Comparison of ENCODE assay signal across 9 cellular contexts in genomic region chr11:121722431-121723256, GRCh38.
DNase-seq lines count a peak whose midpoint lies in the region; ATAC-seq, FAIRE-seq and TF ChIP-seq lines count a peak whose summit lies in the region.
"Had no signal": no experiment of that assay in that cellular context is flagged by ENCODE, and none has a peak within 500 bp of the region (broad histone marks: within the 10 kb centered on the region; RNA-seq: fewer than 3 reads in every experiment).

No MANE protein-coding gene starts in this region.

- no TSS peak for BruUV-seq in HepG2 (replicated peaks; lab: Mats Ljungman, UMichigan)

- H3K27me3 ChIP-seq in ectodermal cell (ENCODE audit: control insufficient read depth, insufficient read depth, low read length, poor library complexity, severe bottlenecking) (peaks cover 3% of the 10 kb centered on the region), HepG2 (ENCODE audit: control insufficient read depth in 1 of 2, insufficient read depth in 2 of 2, low read length in 2 of 2) (no peaks in the 10 kb centered on the region; a peak in 3 of 5 replicates)

- no peak overlapping the region for H3K27ac Mint-ChIP-seq in stimulated activated naive CD8-positive, alpha-beta T cell treated with anti-CD3 and anti-CD28 coated beads, Interleukin-15, amount 100 ng/mL, for 72 hours
- no peak overlapping the region for H3K27ac Mint-ChIP-seq in activated CD4-positive, alpha-beta T cell treated with anti-CD3 and anti-CD28 coated beads, Interleukin-2, amount 10 ng/mL, durations not matched to agents 24 days and 14 days

- H3K27ac ChIP-seq in ectodermal cell (ENCODE audit: insufficient read depth, low read depth, low read length, poor library complexity, severe bottlenecking) (no peak overlapping the region), HepG2 (ENCODE audit: extremely low read length, insufficient read depth, low read length) (no peak overlapping the region)
- H3K27ac ChIP-seq: HL-60 had no signal

- intact Hi-C loops in HepG2 (cut with micrococcal nuclease; ENCODE audit: unreplicated experiment) = no loop called here
- intact Hi-C loops in activated CD4-positive, alpha-beta T cell treated with anti-CD3 and anti-CD28 coated beads, Interleukin-2, amount 10 ng/mL, durations not matched to agents 24 days and 14 days (cut with micrococcal nuclease) = no loop called here

- in situ Hi-C loops in HepG2 (cut with HindIII; ENCODE audit: extremely low pct_ligation_motif_present, low pct_unique_long_range_greater_than_20kb) = no loop called here

- FAIRE-seq in HepG2 (lab: Jason Lieb, UNC) = peak; percentile 21

- H3K36me3 ChIP-seq in ectodermal cell (ENCODE audit: control insufficient read depth, insufficient read depth, low read length) = no peaks in the 10 kb centered on the region
- H3K36me3 ChIP-seq in HepG2 (replicated peaks in 1 of 2; ENCODE audit: control insufficient read depth in 1 of 2, insufficient read depth in 2 of 2, low read length in 2 of 2) = no peaks in the 10 kb centered on the region

- no peak for TF ChIP-seq POLR2A in HepG2 (IDR thresholded peaks at IDR 0.05; ENCODE audit: insufficient read depth in 1 of 2, low read depth in 2 of 2, low read length in 2 of 2)

- CTCF ChIA-PET in HepG2 (lab: Yijun Ruan, JAX; ENCODE audit: low intra/inter-chr PET ratio, low total read pairs) = no interaction called here

- peak overlapping the region; percentile 51 to 52 for H3K4me3 Mint-ChIP-seq in stimulated activated naive CD8-positive, alpha-beta T cell treated with anti-CD3 and anti-CD28 coated beads, Interleukin-15, amount 100 ng/mL, for 72 hours
- H3K4me3 Mint-ChIP-seq in activated CD4-positive, alpha-beta T cell treated with anti-CD3 and anti-CD28 coated beads, Interleukin-2, amount 10 ng/mL, durations not matched to agents 24 days and 14 days = no peak overlapping the region

- peaks cover 8 to 10% of the 10 kb centered on the region in 2 donors for H3K9me3 Mint-ChIP-seq in stimulated activated naive CD8-positive, alpha-beta T cell treated with anti-CD3 and anti-CD28 coated beads, Interleukin-15, amount 100 ng/mL, for 72 hours
- H3K9me3 Mint-ChIP-seq in activated CD4-positive, alpha-beta T cell treated with anti-CD3 and anti-CD28 coated beads, Interleukin-2, amount 10 ng/mL, durations not matched to agents 24 days and 14 days = peaks cover 7% of the 10 kb centered on the region

- 3 to 4% methylated on average over 46 to 47 of the region's 47 CpGs for WGBS in ectodermal cell, 2 experiments
- WGBS in HepG2 (ENCODE audit: low lambda C conversion rate) = 56% methylated on average over 24 of the region's 47 CpGs

- peak in 1 of 2 experiments; percentile 49; a peak in 2 of 4 replicates for TF ChIP-seq EP300 in HepG2 (IDR thresholded peaks at IDR 0.05; ENCODE audit: low read depth in 2 of 2, low read length in 2 of 2)
- peak; percentile 82 for TF ChIP-seq EP300 in HepG2 (CRISPR knock-in tag; IDR thresholded peaks at IDR 0.05; ENCODE audit: borderline replicate concordance)

- H3K9me3 ChIP-seq in ectodermal cell (ENCODE audit: control insufficient read depth, low read length) (no peaks in the 10 kb centered on the region), HepG2 (ENCODE audit: low read length) (no peaks in the 10 kb centered on the region)

- peaks cover 8% of the 10 kb centered on the region for H3K4me1 Mint-ChIP-seq in stimulated activated naive CD8-positive, alpha-beta T cell treated with anti-CD3 and anti-CD28 coated beads, Interleukin-15, amount 100 ng/mL, for 72 hours
- H3K4me1 Mint-ChIP-seq in activated CD4-positive, alpha-beta T cell treated with anti-CD3 and anti-CD28 coated beads, Interleukin-2, amount 10 ng/mL, durations not matched to agents 24 days and 14 days = no peaks in the 10 kb centered on the region

- peak; percentile 99 for ATAC-seq in HepG2
- ATAC-seq in stimulated activated naive CD8-positive, alpha-beta T cell treated with anti-CD3 and anti-CD28 coated beads, Interleukin-15, amount 100 ng/mL, for 72 hours = peak; percentile 52
- no peak for ATAC-seq in GM21367 (IDR thresholded peaks at IDR 0.05; ENCODE audit: unreplicated experiment)
- ATAC-seq in HG03108 (IDR thresholded peaks at IDR 0.05; ENCODE audit: unreplicated experiment) = no peak

- no peaks in the 10 kb centered on the region for H3K79me2 ChIP-seq in HepG2 (ENCODE audit: insufficient read depth, low read length)

- H3K4me3 ChIP-seq in ectodermal cell (ENCODE audit: insufficient read depth, low read depth, low read length) (peak overlapping the region; percentile 16), HepG2 (replicated peaks in 1 of 3; ENCODE audit: insufficient read depth in 1 of 3, low read depth in 2 of 3, low read length in 3 of 3) (peak overlapping the region in 1 of 3 experiments; percentile 41; a peak in 1 of 6 replicates)

- POLR2A ChIA-PET in HepG2 (lab: Yijun Ruan, JAX) = interaction anchor here (1.0 kb wide), 1 partner anchor 210 kb away, joined by 3 read pairs; no protein-coding TSS in a partner anchor

- peaks cover 28% of the 10 kb centered on the region for H3K27me3 Mint-ChIP-seq in stimulated activated naive CD8-positive, alpha-beta T cell treated with anti-CD3 and anti-CD28 coated beads, Interleukin-15, amount 100 ng/mL, for 72 hours
- peaks cover 38% of the 10 kb centered on the region for H3K27me3 Mint-ChIP-seq in activated CD4-positive, alpha-beta T cell treated with anti-CD3 and anti-CD28 coated beads, Interleukin-2, amount 10 ng/mL, durations not matched to agents 24 days and 14 days

- TF ChIP-seq RAD21 in HepG2 (CRISPR knock-in tag; IDR thresholded peaks at IDR 0.05) = no peak

- H3K4me1 ChIP-seq in ectodermal cell (ENCODE audit: control insufficient read depth, insufficient read depth, low read length) (no peaks in the 10 kb centered on the region), HepG2 (ENCODE audit: insufficient read depth, low read length) (peaks cover 19% of the 10 kb centered on the region)

- DNase-seq in ELR (ENCODE audit: low read depth) (peak; percentile 71), NCI-H446 treated with DMSO at 0.1 percent for 48 hours (lab: John Stamatoyannopoulos, UW) (peak; percentile 68), HepG2 (ENCODE audit: low spot score) (peak; percentile 87)
- peak in 1 of 2 donors; percentile 1 for DNase-seq in stimulated activated naive CD8-positive, alpha-beta T cell treated with anti-CD3 and anti-CD28 coated beads, Interleukin-15, amount 100 ng/mL, for 72 hours
- DNase-seq in activated CD4-positive, alpha-beta T cell treated with anti-CD3 and anti-CD28 coated beads, Interleukin-2, amount 10 ng/mL, durations not matched to agents 24 days and 14 days = no peak

- TF ChIP-seq CTCF in HepG2 (CRISPR knock-in tag; IDR thresholded peaks at IDR 0.05) = no peak

- H3K4me2 ChIP-seq in HepG2 (ENCODE audit: low read depth, low read length) = peak overlapping the region; percentile 55

- H4K20me1 ChIP-seq in HepG2 (ENCODE audit: insufficient read depth, low read length) = no peaks in the 10 kb centered on the region

- no peaks in the 10 kb centered on the region for H3K36me3 Mint-ChIP-seq in activated CD4-positive, alpha-beta T cell treated with anti-CD3 and anti-CD28 coated beads, Interleukin-2, amount 10 ng/mL, durations not matched to agents 24 days and 14 days (ENCODE audit: low read depth)

- H2AFZ ChIP-seq in HepG2 (ENCODE audit: low read length) = no peak overlapping the region

- H3K9ac ChIP-seq in HepG2 (ENCODE audit: insufficient read depth, low read depth, low read length) = peak overlapping the region; percentile 11; the same call in 1 of the 2 replicates

TF ChIP-seq in HepG2, 621 proteins besides CTCF, POLR2A, EP300 and RAD21 (continues in another document):
- no peak for TF ChIP-seq ZNF468 (CRISPR knock-in tag; IDR thresholded peaks at IDR 0.05)
- TF ChIP-seq, protein P1, sequence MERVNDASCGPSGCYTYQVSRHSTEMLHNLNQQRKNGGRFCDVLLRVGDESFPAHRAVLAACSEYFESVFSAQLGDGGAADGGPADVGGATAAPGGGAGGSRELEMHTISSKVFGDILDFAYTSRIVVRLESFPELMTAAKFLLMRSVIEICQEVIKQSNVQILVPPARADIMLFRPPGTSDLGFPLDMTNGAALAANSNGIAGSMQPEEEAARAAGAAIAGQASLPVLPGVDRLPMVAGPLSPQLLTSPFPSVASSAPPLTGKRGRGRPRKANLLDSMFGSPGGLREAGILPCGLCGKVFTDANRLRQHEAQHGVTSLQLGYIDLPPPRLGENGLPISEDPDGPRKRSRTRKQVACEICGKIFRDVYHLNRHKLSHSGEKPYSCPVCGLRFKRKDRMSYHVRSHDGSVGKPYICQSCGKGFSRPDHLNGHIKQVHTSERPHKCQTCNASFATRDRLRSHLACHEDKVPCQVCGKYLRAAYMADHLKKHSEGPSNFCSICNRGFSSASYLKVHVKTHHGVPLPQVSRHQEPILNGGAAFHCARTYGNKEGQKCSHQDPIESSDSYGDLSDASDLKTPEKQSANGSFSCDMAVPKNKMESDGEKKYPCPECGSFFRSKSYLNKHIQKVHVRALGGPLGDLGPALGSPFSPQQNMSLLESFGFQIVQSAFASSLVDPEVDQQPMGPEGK (CRISPR knock-in tag; IDR thresholded peaks at IDR 0.05) = 0 out of 2 replicates have a peak, but pooled peaks have one; percentile 22
- TF ChIP-seq HNF4G (IDR thresholded peaks at IDR 0.05; ENCODE audit: borderline replicate concordance, low read depth, low read length) = 0 out of 2 replicates have a peak, but pooled peaks have one; percentile 3
- TF ChIP-seq HNF4G (CRISPR knock-in tag; IDR thresholded peaks at IDR 0.05; ENCODE audit: borderline replicate concordance, low read depth) = no peak
- 0 out of 2 replicates have a peak, but pooled peaks have one; percentile 44 for TF ChIP-seq MYNN (CRISPR knock-in tag; IDR thresholded peaks at IDR 0.05; ENCODE audit: low read depth)
- no peak for TF ChIP-seq SOX6 (IDR thresholded peaks at IDR 0.05)
- TF ChIP-seq SOX6 (CRISPR knock-in tag; IDR thresholded peaks at IDR 0.05) = peak; percentile 91
- 0 out of 2 replicates have a peak, but pooled peaks have one; percentile 53 for TF ChIP-seq HBP1 (CRISPR knock-in tag; IDR thresholded peaks at IDR 0.05; ENCODE audit: low read depth)
- TF ChIP-seq SPEN (CRISPR knock-in tag; IDR thresholded peaks at IDR 0.05; ENCODE audit: low read depth) = peak; percentile 76
- no peak for TF ChIP-seq ZKSCAN5 (CRISPR knock-in tag; IDR thresholded peaks at IDR 0.05)
- no peak for TF ChIP-seq SIN3B (IDR thresholded peaks at IDR 0.05; ENCODE audit: low read length)
- TF ChIP-seq MTF2 (CRISPR knock-in tag; IDR thresholded peaks at IDR 0.05; ENCODE audit: borderline replicate concordance) = no peak

Comparison
In these comparisons a context has a peak if more than half of its experiments do, and no peak if none do; other contexts are left out.
1. ATAC-seq: peak in HepG2 (single experiment) and stimulated activated naive CD8-positive, alpha-beta T cell treated with anti-CD3 and anti-CD28 coated beads, Interleukin-15, amount 100 ng/mL, for 72 hours (single experiment); none in GM21367 (single experiment) and HG03108 (single experiment).